ENCODE assay signal across 9 cellular contexts in genomic region chr11:16739326-16739875, GRCh38. TPM values are rescaled to one million over a fixed set of nuclear protein-coding genes. Genes with fewer than 3 reads are reported as not detected.
DNase-seq lines count a peak whose midpoint lies in the region; ATAC-seq and TF ChIP-seq lines count a peak whose summit lies in the region.
"Had no signal": no experiment of that assay in that cellular context is flagged by ENCODE, and none has a peak within 500 bp of the region (broad histone marks: within the 10 kb centered on the region; RNA-seq: fewer than 3 reads in every experiment).

No MANE protein-coding gene starts in this region.

- no peak for TF ChIP-seq CTCF in A673 (conservative IDR thresholded peaks at IDR 0.05; ENCODE audit: low read depth, low read length)

- BruUV-seq in A673 (replicated peaks; lab: Mats Ljungman, UMichigan) = TSS peak; percentile 80

- H3K36me3 ChIP-seq in A673 (ENCODE audit: insufficient read depth, low read length, poor library complexity, severe bottlenecking) (peaks cover 7% of the 10 kb centered on the region), HUES6 (ENCODE audit: control insufficient read depth, insufficient read depth, low read length) (peaks cover 9% of the 10 kb centered on the region)

- peak overlapping the region; percentile 99 for H3K9ac ChIP-seq in HUES6 (ENCODE audit: low read length)

- H3K9me3 Mint-ChIP-seq in activated naive CD4-positive, alpha-beta T cell treated with anti-CD3 and anti-CD28 coated beads, Interleukin-2, amount 50 U/mL, for 72 hours = no peaks in the 10 kb centered on the region
- H3K9me3 Mint-ChIP-seq: stimulated activated naive CD8-positive, alpha-beta T cell treated with anti-CD3 and anti-CD28 coated beads, Interleukin-15, Interleukin-2, amounts not matched to agents 100 ng/mL and 50 ng/mL, for 24 hours had no signal

- H3K27ac Mint-ChIP-seq in activated naive CD4-positive, alpha-beta T cell treated with anti-CD3 and anti-CD28 coated beads, Interleukin-2, amount 50 U/mL, for 72 hours = no peak overlapping the region
- H3K27ac Mint-ChIP-seq: stimulated activated naive CD8-positive, alpha-beta T cell treated with anti-CD3 and anti-CD28 coated beads, Interleukin-15, Interleukin-2, amounts not matched to agents 100 ng/mL and 50 ng/mL, for 24 hours had no signal

- no peak for ATAC-seq in activated naive CD4-positive, alpha-beta T cell treated with anti-CD3 and anti-CD28 coated beads, Interleukin-2, amount 50 U/mL, for 72 hours

- H3K4me1 ChIP-seq in A673 (ENCODE audit: insufficient read depth, low read length, poor library complexity, severe bottlenecking) (peaks cover 5% of the 10 kb centered on the region), HUES6 (ENCODE audit: control insufficient read depth, insufficient read depth, low read length) (peaks cover 4% of the 10 kb centered on the region)

- H3K36me3 Mint-ChIP-seq in activated naive CD4-positive, alpha-beta T cell treated with anti-CD3 and anti-CD28 coated beads, Interleukin-2, amount 50 U/mL, for 72 hours = peaks cover 4 to 19% of the 10 kb centered on the region in 2 donors

- intact Hi-C loops in A673 (cut with micrococcal nuclease; ENCODE audit: unreplicated experiment) = loop anchor here (10.0 kb wide), 1 partner anchor 525 kb away; no protein-coding TSS in a partner anchor

- no peaks in the 10 kb centered on the region for H3K9me3 ChIP-seq in A673 (ENCODE audit: low read depth, low read length, poor library complexity, severe bottlenecking)
- peaks cover 4% of the 10 kb centered on the region for H3K9me3 ChIP-seq in HUES6 (ENCODE audit: control insufficient read depth, insufficient read depth, low read depth, low read length)

- CTCF ChIA-PET in A673 (lab: Charles Lee) = no interaction called here

- H3K4me3 ChIP-seq in A673 (ENCODE audit: low read depth, low read length, poor library complexity, severe bottlenecking) (peak overlapping the region; percentile 81), HUES6 (ENCODE audit: low read depth, low read length) (peak overlapping the region; percentile 85)

- POLR2A ChIA-PET in A673 (lab: Charles Lee; ENCODE audit: low non-redundant PET) = interaction anchor here (0.5 kb wide), 1 partner anchor 1261 kb away, joined by 4 read pairs; no protein-coding TSS in a partner anchor

- no peak for DNase-seq in A673 (ENCODE audit: low spot score)
- DNase-seq in astrocyte of the hippocampus (ENCODE audit: low read depth, low spot score) = peak; percentile 49
- peak; percentile 64 for DNase-seq in left kidney (ENCODE audit: low read depth, low spot score)
- no peak for DNase-seq in SK-N-DZ (ENCODE audit: low spot score)
- DNase-seq in mucosa of gallbladder (ENCODE audit: low spot score) = no peak
- DNase-seq in SKM-1 (lab: John Stamatoyannopoulos, UW; ENCODE audit: unreplicated experiment) = no peak
- no peak for DNase-seq in activated naive CD4-positive, alpha-beta T cell treated with anti-CD3 and anti-CD28 coated beads, Interleukin-2, amount 50 U/mL, for 72 hours (ENCODE audit: low spot score in 2 of 2)

- H3K27me3 ChIP-seq in A673 (replicated peaks; ENCODE audit: insufficient read depth, low read depth, low read length, poor library complexity) (no peaks in the 10 kb centered on the region), HUES6 (ENCODE audit: control insufficient read depth, insufficient read depth, low read length) (no peaks in the 10 kb centered on the region)

- H3K27ac ChIP-seq in A673 (ENCODE audit: low read depth, low read length, poor library complexity, severe bottlenecking) (peak overlapping the region; percentile 96), HUES6 (ENCODE audit: low read depth, low read length) (peak overlapping the region; percentile 98)

RNA-seq across cellular contexts. Expression of gene C11orf58, which starts 1.0 kb away (rescaled TPM):
- total RNA-seq in A673 (2021) = 153 and 171 TPM in 2 replicates
- polyA plus RNA-seq in SK-N-DZ (2014; cell fraction: cytosol; rRNA removed) = 145 and 155 TPM in 2 replicates
- 113 and 143 TPM in 2 replicates for polyA plus RNA-seq in SK-N-DZ (2014; cell fraction: nucleus; rRNA removed)
- 109 TPM for total RNA-seq in mucosa of gallbladder
- 100 to 1,000 TPM; 125 to 139 TPM for total RNA-seq in activated naive CD4-positive, alpha-beta T cell treated with anti-CD3 and anti-CD28 coated beads, Interleukin-2, amount 50 U/mL, for 72 hours

Comparison
In these comparisons a context has a peak if more than half of its experiments do, and no peak if none do; other contexts are left out.
1. DNase-seq: peak in astrocyte of the hippocampus (single experiment) and left kidney (single experiment); none in A673 (single experiment), SK-N-DZ (single experiment), mucosa of gallbladder (single experiment), SKM-1 (single experiment) and activated naive CD4-positive, alpha-beta T cell treated with anti-CD3 and anti-CD28 coated beads, Interleukin-2, amount 50 U/mL, for 72 hours (0 of 2).